Comparison of ENCODE assay signal across 1 cellular context in the genomic region with DNA sequence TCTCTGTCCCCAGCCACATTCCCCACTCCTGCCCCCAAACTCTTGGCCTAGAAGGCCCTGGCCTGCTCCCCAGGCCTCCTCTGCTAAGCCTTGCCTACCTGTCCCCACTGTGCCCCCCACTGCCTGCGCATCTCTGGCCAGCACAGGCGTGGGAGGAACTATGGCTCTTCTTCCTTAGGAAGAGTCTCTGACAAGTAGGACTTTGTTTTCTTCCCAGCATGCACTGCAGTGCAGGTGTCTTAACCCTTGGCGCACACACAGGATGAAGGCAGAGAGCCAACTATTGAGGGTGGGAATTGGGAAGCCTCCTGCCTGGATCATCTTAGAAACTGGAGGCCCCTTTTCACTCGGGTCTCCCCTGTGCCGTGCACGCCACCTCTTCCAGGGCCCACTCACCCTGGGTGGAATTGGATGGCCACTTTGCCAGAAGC.
TF ChIP-seq lines count a peak whose summit lies in the region.

No MANE protein-coding gene starts in this region.

TF ChIP-seq in GM12891, 5 proteins besides CTCF, POLR2A, EP300 and RAD21:
- TF ChIP-seq POLR2AphosphoS5 (IDR thresholded peaks at IDR 0.05; ENCODE audit: low read depth, low read length) = 0 out of 2 replicates have a peak, but pooled peaks have one; percentile 32
- no peak for TF ChIP-seq SPI1 (IDR thresholded peaks at IDR 0.05; ENCODE audit: low read depth, low read length)
TF ChIP-seq in GM12891: peak in this region for 1.
